27 cellular contexts compared by ENCODE assay signal in genomic region chr20:9829835-9830234, GRCh38. TPM values are rescaled to one million over a fixed set of nuclear protein-coding genes. Genes with fewer than 3 reads are reported as not detected.
A peak's percentile ranks its signal among the peaks of the same experiment; 100 is the strongest.
DNase-seq lines count a peak whose midpoint lies in the region; ATAC-seq and TF ChIP-seq lines count a peak whose summit lies in the region.
"Had no signal": no experiment of that assay in that cellular context is flagged by ENCODE, and none has a peak within 500 bp of the region (broad histone marks: within the 10 kb centered on the region; RNA-seq: fewer than 3 reads in every experiment).

No MANE protein-coding gene starts in this region.

- H3K4me3 ChIP-seq in NT2/D1 (ENCODE audit: insufficient read length, low read depth) (no peak overlapping the region), liver (ENCODE audit: low read depth in 1 of 3, low read length in 3 of 3) (no peak overlapping the region)
- H3K4me3 ChIP-seq: HAP-1, SJSA1 had no signal

- H3K4me3 Mint-ChIP-seq in activated CD4-positive, alpha-beta T cell treated with anti-CD3 and anti-CD28 coated beads for 36 hours: no peak overlapping the region
- H3K4me3 Mint-ChIP-seq in osteocyte (ENCODE audit: unreplicated experiment) (no peak overlapping the region), progenitor cell of endocrine pancreas (ENCODE audit: low read depth) (no peak overlapping the region)
- H3K4me3 Mint-ChIP-seq: CD8-positive, alpha-beta T cell had no signal

- no peak for TF ChIP-seq RAD21 in liver (IDR thresholded peaks at IDR 0.05)

- POLR2A ChIA-PET in activated CD4-positive, alpha-beta T cell treated with anti-CD3 and anti-CD28 coated beads for 36 hours (lab: Charles Lee): no interaction called here

- H3K27ac ChIP-seq in liver (ENCODE audit: low read depth in 1 of 2, low read length in 2 of 2): no peak overlapping the region
- H3K27ac ChIP-seq: SJSA1 had no signal

- no peak overlapping the region for H3K27ac Mint-ChIP-seq in activated CD4-positive, alpha-beta T cell treated with anti-CD3 and anti-CD28 coated beads for 36 hours
- H3K27ac Mint-ChIP-seq in osteocyte (ENCODE audit: unreplicated experiment) (no peak overlapping the region), progenitor cell of endocrine pancreas (no peak overlapping the region)
- H3K27ac Mint-ChIP-seq: CD8-positive, alpha-beta T cell had no signal

- H3K9me3 Mint-ChIP-seq in activated CD4-positive, alpha-beta T cell treated with anti-CD3 and anti-CD28 coated beads for 36 hours (ENCODE audit: low read depth): no peaks in the 10 kb centered on the region
- H3K9me3 Mint-ChIP-seq in osteocyte (ENCODE audit: unreplicated experiment): no peaks in the 10 kb centered on the region
- H3K9me3 Mint-ChIP-seq in progenitor cell of endocrine pancreas (ENCODE audit: low read depth): no peaks in the 10 kb centered on the region
- H3K9me3 Mint-ChIP-seq: CD8-positive, alpha-beta T cell had no signal

- H3K36me3 ChIP-seq in NT2/D1 (ENCODE audit: insufficient read depth, insufficient read length, low read length) (no peaks in the 10 kb centered on the region), liver (ENCODE audit: control insufficient read depth in 4 of 4, insufficient read depth in 3 of 4, low read depth in 1 of 4, low read length in 3 of 4) (no peaks in the 10 kb centered on the region)
- H3K36me3 ChIP-seq: HAP-1, SJSA1 had no signal

- H3K36me3 Mint-ChIP-seq in activated CD4-positive, alpha-beta T cell treated with anti-CD3 and anti-CD28 coated beads for 36 hours (ENCODE audit: low read depth): no peaks in the 10 kb centered on the region
- H3K36me3 Mint-ChIP-seq in osteocyte (ENCODE audit: unreplicated experiment) (no peaks in the 10 kb centered on the region), progenitor cell of endocrine pancreas (ENCODE audit: insufficient read depth) (peaks cover 1% of the 10 kb centered on the region)
- H3K36me3 Mint-ChIP-seq: CD8-positive, alpha-beta T cell had no signal

- H3K4me1 Mint-ChIP-seq in activated CD4-positive, alpha-beta T cell treated with anti-CD3 and anti-CD28 coated beads for 36 hours: no peaks in the 10 kb centered on the region
- H3K4me1 Mint-ChIP-seq in osteocyte (ENCODE audit: unreplicated experiment) (no peaks in the 10 kb centered on the region), progenitor cell of endocrine pancreas (ENCODE audit: low read depth) (peaks cover 20% of the 10 kb centered on the region)

- H3K27me3 Mint-ChIP-seq in activated CD4-positive, alpha-beta T cell treated with anti-CD3 and anti-CD28 coated beads for 36 hours: peaks cover 2% of the 10 kb centered on the region
- H3K27me3 Mint-ChIP-seq in osteocyte (ENCODE audit: unreplicated experiment) (peaks cover 3% of the 10 kb centered on the region), progenitor cell of endocrine pancreas (no peaks in the 10 kb centered on the region)

- DNase-seq in ELF-1 (ENCODE audit: low read depth, low spot score): peak; percentile 23
- DNase-seq in NT2/D1 (ENCODE audit: low read depth, low spot score): peak; percentile 57
- peak; percentile 54 for DNase-seq in iPS DF 19.7 (ENCODE audit: low read depth, low spot score)
- no peak for DNase-seq in activated CD4-positive, alpha-beta T cell treated with anti-CD3 and anti-CD28 coated beads for 36 hours
- no peak for DNase-seq in osteocyte (ENCODE audit: extremely low spot score, unreplicated experiment)
- no peak for DNase-seq in progenitor cell of endocrine pancreas (ENCODE audit: low spot score, unreplicated experiment)
- DNase-seq: AML-193; C1 segment of cervical spinal cord; Calu3; CD8-positive, alpha-beta T cell; GDM1; KBM-7; MM.1S; NCI-H1092 treated with DMSO at 0.1 percent for 48 hours; NCI-H146; NCI-H2029 treated with DMSO at 0.1 percent for 48 hours; NCI-H345; NCI-H524 treated with DMSO at 0.1 percent for 48 hours; NCI-H82; OCI-M1 had no signal

- intact Hi-C loops in activated CD4-positive, alpha-beta T cell treated with anti-CD3 and anti-CD28 coated beads for 36 hours (cut with DNase I, micrococcal nuclease): no loop called here

- no peaks in the 10 kb centered on the region for H3K9me3 ChIP-seq in NT2/D1 (ENCODE audit: insufficient read depth, low read length)
- H3K9me3 ChIP-seq in liver (ENCODE audit: control insufficient read depth in 4 of 4, low read length in 3 of 4): no peaks in the 10 kb centered on the region
- H3K9me3 ChIP-seq: HAP-1, SJSA1 had no signal

- H3K27me3 ChIP-seq in NT2/D1 (ENCODE audit: insufficient read depth, insufficient read length): no peaks in the 10 kb centered on the region
- H3K27me3 ChIP-seq in liver (ENCODE audit: control insufficient read depth in 4 of 4, insufficient read depth in 4 of 4, low read length in 3 of 4): no peaks in the 10 kb centered on the region
- H3K27me3 ChIP-seq: SJSA1 had no signal

- CTCF ChIA-PET in activated CD4-positive, alpha-beta T cell treated with anti-CD3 and anti-CD28 coated beads for 36 hours (lab: Charles Lee): no interaction called here

- TF ChIP-seq CTCF in liver (IDR thresholded peaks at IDR 0.05; ENCODE audit: low read depth, low read length, missing input control) (no peak), osteocyte (IDR thresholded peaks at IDR 0.05) (no peak), progenitor cell of endocrine pancreas (IDR thresholded peaks at IDR 0.05; ENCODE audit: unreplicated experiment) (no peak)

- H3K9ac ChIP-seq in NT2/D1 (ENCODE audit: insufficient read length, low read depth): no peak overlapping the region
- no peak overlapping the region for H3K9ac ChIP-seq in liver (ENCODE audit: low read depth in 1 of 2, low read length in 2 of 2)

- H3K4me1 ChIP-seq in NT2/D1 (ENCODE audit: insufficient read depth, insufficient read length) (no peaks in the 10 kb centered on the region), liver (ENCODE audit: control insufficient read depth in 4 of 4, insufficient read depth in 4 of 4, low read length in 3 of 4) (no peaks in the 10 kb centered on the region)
- H3K4me1 ChIP-seq: HAP-1, SJSA1 had no signal

- no peak for ATAC-seq in activated CD4-positive, alpha-beta T cell treated with anti-CD3 and anti-CD28 coated beads for 36 hours
- ATAC-seq in GM21390 (IDR thresholded peaks at IDR 0.05; ENCODE audit: unreplicated experiment): no peak
- ATAC-seq: CD8-positive, alpha-beta T cell; Right ventricle myocardium inferior had no signal

TF ChIP-seq in liver, 16 proteins besides CTCF, POLR2A, EP300 and RAD21:
- TF ChIP-seq EGR1 (IDR thresholded peaks at IDR 0.05; ENCODE audit: low read depth in 2 of 2) (no peak), HNF4G (IDR thresholded peaks at IDR 0.05) (no peak), RXRA (IDR thresholded peaks at IDR 0.05) (no peak), HNF4A (conservative IDR thresholded peaks at IDR 0.05) (peak in 1 of 2 donors; percentile 5)
- TF ChIP-seq, protein P1, sequence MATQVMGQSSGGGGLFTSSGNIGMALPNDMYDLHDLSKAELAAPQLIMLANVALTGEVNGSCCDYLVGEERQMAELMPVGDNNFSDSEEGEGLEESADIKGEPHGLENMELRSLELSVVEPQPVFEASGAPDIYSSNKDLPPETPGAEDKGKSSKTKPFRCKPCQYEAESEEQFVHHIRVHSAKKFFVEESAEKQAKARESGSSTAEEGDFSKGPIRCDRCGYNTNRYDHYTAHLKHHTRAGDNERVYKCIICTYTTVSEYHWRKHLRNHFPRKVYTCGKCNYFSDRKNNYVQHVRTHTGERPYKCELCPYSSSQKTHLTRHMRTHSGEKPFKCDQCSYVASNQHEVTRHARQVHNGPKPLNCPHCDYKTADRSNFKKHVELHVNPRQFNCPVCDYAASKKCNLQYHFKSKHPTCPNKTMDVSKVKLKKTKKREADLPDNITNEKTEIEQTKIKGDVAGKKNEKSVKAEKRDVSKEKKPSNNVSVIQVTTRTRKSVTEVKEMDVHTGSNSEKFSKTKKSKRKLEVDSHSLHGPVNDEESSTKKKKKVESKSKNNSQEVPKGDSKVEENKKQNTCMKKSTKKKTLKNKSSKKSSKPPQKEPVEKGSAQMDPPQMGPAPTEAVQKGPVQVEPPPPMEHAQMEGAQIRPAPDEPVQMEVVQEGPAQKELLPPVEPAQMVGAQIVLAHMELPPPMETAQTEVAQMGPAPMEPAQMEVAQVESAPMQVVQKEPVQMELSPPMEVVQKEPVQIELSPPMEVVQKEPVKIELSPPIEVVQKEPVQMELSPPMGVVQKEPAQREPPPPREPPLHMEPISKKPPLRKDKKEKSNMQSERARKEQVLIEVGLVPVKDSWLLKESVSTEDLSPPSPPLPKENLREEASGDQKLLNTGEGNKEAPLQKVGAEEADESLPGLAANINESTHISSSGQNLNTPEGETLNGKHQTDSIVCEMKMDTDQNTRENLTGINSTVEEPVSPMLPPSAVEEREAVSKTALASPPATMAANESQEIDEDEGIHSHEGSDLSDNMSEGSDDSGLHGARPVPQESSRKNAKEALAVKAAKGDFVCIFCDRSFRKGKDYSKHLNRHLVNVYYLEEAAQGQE (IDR thresholded peaks at IDR 0.05): peak; percentile 34

RNA-seq across cellular contexts. Expression of gene PAK5, which starts 9.0 kb away (rescaled TPM):
- total RNA-seq in liver (under 1 TPM in 1 of 2 donors, not detected in 1; 0.17 TPM), osteocyte (not detected in 2 replicates), progenitor cell of endocrine pancreas (9.7 and 12.2 TPM in 2 replicates)
- under 1 TPM; 0.02 to 0.04 TPM for polyA plus RNA-seq in liver
- not detected for total RNA-seq in activated CD4-positive, alpha-beta T cell treated with anti-CD3 and anti-CD28 coated beads for 36 hours
- total RNA-seq: A172; Calu3; CD8-positive, alpha-beta T cell; Right ventricle myocardium inferior; SJSA1 had no signal
- polyA plus RNA-seq: AG04450 had no signal

Comparison
In these comparisons a context has a peak if more than half of its experiments do, and no peak if none do; other contexts are left out.
1. DNase-seq: peak in ELF-1 (single experiment), NT2/D1 (single experiment) and iPS DF 19.7 (single experiment); none in activated CD4-positive, alpha-beta T cell treated with anti-CD3 and anti-CD28 coated beads for 36 hours (single experiment), osteocyte (single experiment) and progenitor cell of endocrine pancreas (single experiment).